In the genomic region with DNA sequence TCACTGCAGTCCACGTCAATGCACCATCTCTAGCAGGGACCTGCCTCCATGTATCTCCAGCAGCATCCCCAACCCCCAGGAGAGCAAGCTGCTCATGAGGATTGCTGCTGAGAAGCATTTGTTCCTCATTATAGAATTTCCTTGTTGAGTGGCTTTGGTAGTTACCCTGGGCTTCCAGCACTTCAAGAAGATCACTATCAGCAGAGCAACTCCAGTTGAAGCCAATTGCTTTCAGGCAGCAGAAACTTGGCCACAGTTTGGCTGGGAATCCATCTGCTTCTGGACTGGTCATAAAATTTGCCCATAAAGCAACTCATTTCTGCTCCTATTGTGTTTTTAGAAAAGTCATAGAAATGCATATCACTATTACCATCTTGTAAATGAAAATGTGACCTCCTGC, we compare ENCODE assay signal across 17 cellular contexts. TPM values are rescaled to one million over a fixed set of nuclear protein-coding genes. Genes with fewer than 3 reads are reported as not detected.
DNase-seq lines count a peak whose midpoint lies in the region; ATAC-seq and TF ChIP-seq lines count a peak whose summit lies in the region.
"Had no signal": no experiment of that assay in that cellular context is flagged by ENCODE, and none has a peak within 500 bp of the region (broad histone marks: within the 10 kb centered on the region; RNA-seq: fewer than 3 reads in every experiment).

No MANE protein-coding gene starts in this region.

- DNase-seq in DMS79 treated with DMSO at 0.1 percent for 48 hours (lab: John Stamatoyannopoulos, UW) (peak; percentile 16), DMS79 (lab: John Stamatoyannopoulos, UW) (no peak), HAP-1 (ENCODE audit: low spot score in 2 of 2) (peak; percentile 46 to 59), Panc1 (ENCODE audit: low read depth, low spot score) (no peak), NCI-H1436 treated with DMSO at 0.1 percent for 48 hours (lab: John Stamatoyannopoulos, UW) (no peak)
- no peak for DNase-seq in activated CD8-positive, alpha-beta T cell treated with anti-CD3 and anti-CD28 coated beads for 36 hours
- DNase-seq: CD4-positive, alpha-beta memory T cell; DND-41; GF-D8; H7 had no signal

- H3K4me3 ChIP-seq in HAP-1 (no peak overlapping the region), Panc1 (ENCODE audit: low read depth in 2 of 2, low read length in 2 of 2) (no peak overlapping the region)
- H3K4me3 ChIP-seq: BLaER1 treated with 17β-estradiol and CSF1 and Interleukin-3, amounts not matched to agents 10 nM and 100 nM; GM12878; GM23338 had no signal

- H3K27me3 ChIP-seq in HAP-1 (ENCODE audit: low read depth): no peaks in the 10 kb centered on the region
- no peaks in the 10 kb centered on the region for H3K27me3 ChIP-seq in Panc1 (ENCODE audit: control insufficient read depth, insufficient read depth, low read length)
- H3K27me3 ChIP-seq: BLaER1 treated with 17β-estradiol and CSF1 and Interleukin-3, amounts not matched to agents 10 nM and 100 nM had no signal

- TF ChIP-seq CTCF in Panc1 (IDR thresholded peaks at IDR 0.05): no peak
- TF ChIP-seq CTCF in activated CD8-positive, alpha-beta T cell treated with anti-CD3 and anti-CD28 coated beads for 36 hours (IDR thresholded peaks at IDR 0.05): no peak

- ATAC-seq in Panc1 (no peak), HG02884 (IDR thresholded peaks at IDR 0.05; ENCODE audit: unreplicated experiment) (no peak)
- ATAC-seq in activated CD8-positive, alpha-beta T cell treated with anti-CD3 and anti-CD28 coated beads for 36 hours: no peak
- ATAC-seq: GM12878, GM23338 had no signal

- POLR2A ChIA-PET in Panc1 (lab: Charles Lee): no interaction called here
- POLR2A ChIA-PET in activated CD8-positive, alpha-beta T cell treated with anti-CD3 and anti-CD28 coated beads for 36 hours (lab: Charles Lee): no interaction called here

- peak overlapping the region; percentile 61; the same call in 1 of the 2 replicates for H3K27ac ChIP-seq in Panc1 (ENCODE audit: low read length)
- H3K27ac ChIP-seq: 22Rv1; BLaER1 treated with 17β-estradiol and CSF1 and Interleukin-3, amounts not matched to agents 10 nM and 100 nM; KMS-11 had no signal

- no peak overlapping the region for H3K27ac Mint-ChIP-seq in activated CD8-positive, alpha-beta T cell treated with anti-CD3 and anti-CD28 coated beads for 36 hours
- H3K27ac Mint-ChIP-seq: CD4-positive, alpha-beta memory T cell; GM23338; IgD-negative memory B cell had no signal

- intact Hi-C loops in Panc1 (cut with micrococcal nuclease; ENCODE audit: unreplicated experiment): no loop called here
- intact Hi-C loops in activated CD8-positive, alpha-beta T cell treated with anti-CD3 and anti-CD28 coated beads for 36 hours (cut with micrococcal nuclease): no loop called here

- in situ Hi-C loops in HAP-1 (cut with MboI; ENCODE audit: low sequenced_read_pairs) (no loop called here), Panc1 (cut with HindIII; ENCODE audit: low pct_unique_long_range_greater_than_20kb, low sequenced_read_pairs) (no loop called here)

- BruUV-seq in Panc1 (replicated peaks; lab: Mats Ljungman, UMichigan): no TSS peak

- no peaks in the 10 kb centered on the region for H3K36me3 ChIP-seq in HAP-1 (replicated peaks)
- H3K36me3 ChIP-seq in Panc1 (ENCODE audit: control insufficient read depth, insufficient read depth, low read length): no peaks in the 10 kb centered on the region
- H3K36me3 ChIP-seq: BLaER1 treated with 17β-estradiol and CSF1 and Interleukin-3, amounts not matched to agents 10 nM and 100 nM had no signal

- peaks cover 40% of the 10 kb centered on the region for H3K27me3 Mint-ChIP-seq in activated CD8-positive, alpha-beta T cell treated with anti-CD3 and anti-CD28 coated beads for 36 hours

- H3K9me3 Mint-ChIP-seq in activated CD8-positive, alpha-beta T cell treated with anti-CD3 and anti-CD28 coated beads for 36 hours: no peaks in the 10 kb centered on the region
- H3K9me3 Mint-ChIP-seq: GM23338, IgD-negative memory B cell had no signal

- no peaks in the 10 kb centered on the region for H3K36me3 Mint-ChIP-seq in activated CD8-positive, alpha-beta T cell treated with anti-CD3 and anti-CD28 coated beads for 36 hours (ENCODE audit: low read depth)
- H3K36me3 Mint-ChIP-seq: CD4-positive, alpha-beta memory T cell; IgD-negative memory B cell had no signal

- H3K4me3 Mint-ChIP-seq in activated CD8-positive, alpha-beta T cell treated with anti-CD3 and anti-CD28 coated beads for 36 hours: no peak overlapping the region
- H3K4me3 Mint-ChIP-seq: CD4-positive, alpha-beta memory T cell; GM23338; IgD-negative memory B cell had no signal

- peaks cover 13% of the 10 kb centered on the region for H3K4me1 Mint-ChIP-seq in activated CD8-positive, alpha-beta T cell treated with anti-CD3 and anti-CD28 coated beads for 36 hours (ENCODE audit: low read depth)

- CTCF ChIA-PET in Panc1 (lab: Charles Lee): no interaction called here
- CTCF ChIA-PET in activated CD8-positive, alpha-beta T cell treated with anti-CD3 and anti-CD28 coated beads for 36 hours (lab: Charles Lee): no interaction called here

- no peaks in the 10 kb centered on the region for H3K9me3 ChIP-seq in HAP-1
- no peaks in the 10 kb centered on the region for H3K9me3 ChIP-seq in Panc1 (ENCODE audit: control insufficient read depth, insufficient read depth, low read depth, low read length)
- H3K9me3 ChIP-seq: BLaER1 treated with 17β-estradiol and CSF1 and Interleukin-3, amounts not matched to agents 10 nM and 100 nM had no signal

- H3K4me1 ChIP-seq in HAP-1: peaks cover 11% of the 10 kb centered on the region
- peaks cover 4% of the 10 kb centered on the region; the same call in 1 of the 2 replicates for H3K4me1 ChIP-seq in Panc1 (ENCODE audit: control insufficient read depth, insufficient read depth, low read length)

RNA-seq across cellular contexts. Expression of a gene that starts 17.4 kb away (rescaled TPM):
- total RNA-seq in Panc1 (2021; ENCODE audit: unreplicated experiment): 3.9 TPM
- 2.9 TPM for polyA plus RNA-seq in Panc1 (2012; ENCODE audit: insufficient read length)
- total RNA-seq in activated CD8-positive, alpha-beta T cell treated with anti-CD3 and anti-CD28 coated beads for 36 hours: not detected
- total RNA-seq: CD4-positive, alpha-beta memory T cell; GM12878 had no signal
- polyA plus RNA-seq: CD4-positive, alpha-beta memory T cell; IgD-negative memory B cell had no signal

Comparison
In these comparisons a context has a peak if more than half of its experiments do, and no peak if none do; other contexts are left out.
1. DNase-seq: peak in DMS79 treated with DMSO at 0.1 percent for 48 hours (single experiment) and HAP-1 (2 of 2); none in DMS79 (single experiment), Panc1 (single experiment), NCI-H1436 treated with DMSO at 0.1 percent for 48 hours (single experiment) and activated CD8-positive, alpha-beta T cell treated with anti-CD3 and anti-CD28 coated beads for 36 hours (single experiment).